1 cellular context compared by ENCODE assay signal in genomic region chr2:20526666-20527065, GRCh38.
TF ChIP-seq lines count a peak whose summit lies in the region.

No MANE protein-coding gene starts in this region.

TF ChIP-seq in SK-N-SH, 30 proteins besides CTCF, POLR2A, EP300 and RAD21 (continued from another document):
- TF ChIP-seq, protein P1, sequence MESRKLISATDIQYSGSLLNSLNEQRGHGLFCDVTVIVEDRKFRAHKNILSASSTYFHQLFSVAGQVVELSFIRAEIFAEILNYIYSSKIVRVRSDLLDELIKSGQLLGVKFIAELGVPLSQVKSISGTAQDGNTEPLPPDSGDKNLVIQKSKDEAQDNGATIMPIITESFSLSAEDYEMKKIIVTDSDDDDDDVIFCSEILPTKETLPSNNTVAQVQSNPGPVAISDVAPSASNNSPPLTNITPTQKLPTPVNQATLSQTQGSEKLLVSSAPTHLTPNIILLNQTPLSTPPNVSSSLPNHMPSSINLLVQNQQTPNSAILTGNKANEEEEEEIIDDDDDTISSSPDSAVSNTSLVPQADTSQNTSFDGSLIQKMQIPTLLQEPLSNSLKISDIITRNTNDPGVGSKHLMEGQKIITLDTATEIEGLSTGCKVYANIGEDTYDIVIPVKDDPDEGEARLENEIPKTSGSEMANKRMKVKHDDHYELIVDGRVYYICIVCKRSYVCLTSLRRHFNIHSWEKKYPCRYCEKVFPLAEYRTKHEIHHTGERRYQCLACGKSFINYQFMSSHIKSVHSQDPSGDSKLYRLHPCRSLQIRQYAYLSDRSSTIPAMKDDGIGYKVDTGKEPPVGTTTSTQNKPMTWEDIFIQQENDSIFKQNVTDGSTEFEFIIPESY (IDR thresholded peaks at IDR 0.05; ENCODE audit: borderline replicate concordance, low read depth): no peak
- TF ChIP-seq, protein P2, sequence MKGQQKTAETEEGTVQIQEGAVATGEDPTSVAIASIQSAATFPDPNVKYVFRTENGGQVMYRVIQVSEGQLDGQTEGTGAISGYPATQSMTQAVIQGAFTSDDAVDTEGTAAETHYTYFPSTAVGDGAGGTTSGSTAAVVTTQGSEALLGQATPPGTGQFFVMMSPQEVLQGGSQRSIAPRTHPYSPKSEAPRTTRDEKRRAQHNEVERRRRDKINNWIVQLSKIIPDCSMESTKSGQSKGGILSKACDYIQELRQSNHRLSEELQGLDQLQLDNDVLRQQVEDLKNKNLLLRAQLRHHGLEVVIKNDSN (IDR thresholded peaks at IDR 0.05; ENCODE audit: borderline replicate concordance, low read depth): no peak
- TF ChIP-seq CHD2 (IDR thresholded peaks at IDR 0.05; ENCODE audit: low read length, partially characterized antibody) (peak; percentile 73), TAF1 (IDR thresholded peaks at IDR 0.05; ENCODE audit: borderline replicate concordance, low read depth, low read length) (no peak), RFX5 (IDR thresholded peaks at IDR 0.05; ENCODE audit: low read length) (no peak), JUND (IDR thresholded peaks at IDR 0.05) (no peak), EZH2phosphoT487 (IDR thresholded peaks at IDR 0.05; ENCODE audit: borderline replicate concordance, low read depth) (no peak), TCF12 (IDR thresholded peaks at IDR 0.05) (no peak), FOXM1 (IDR thresholded peaks at IDR 0.05; ENCODE audit: low read depth) (no peak), POLR2AphosphoS5 (IDR thresholded peaks at IDR 0.05; ENCODE audit: low read depth, low read length) (no peak), ELF1 (IDR thresholded peaks at IDR 0.05) (no peak), RCOR1 (IDR thresholded peaks at IDR 0.05; ENCODE audit: low read length) (peak; percentile 62), SMC3 (IDR thresholded peaks at IDR 0.05; ENCODE audit: low read depth, low read length) (no peak), IRF3 (IDR thresholded peaks at IDR 0.05; ENCODE audit: low read depth, low read length) (no peak), FOXJ3 (CRISPR knock-in tag; IDR thresholded peaks at IDR 0.05) (peak; percentile 34; the same call in 1 of the 2 replicates), NFIC (IDR thresholded peaks at IDR 0.05; ENCODE audit: borderline replicate concordance) (peak; percentile 25; the same call in 1 of the 2 replicates), YY1 (IDR thresholded peaks at IDR 0.05; ENCODE audit: low read depth) (no peak), SIN3A (IDR thresholded peaks at IDR 0.05; ENCODE audit: borderline replicate concordance, low read depth, low read length) (no peak), GABPA (IDR thresholded peaks at IDR 0.05; ENCODE audit: low read depth) (no peak), GATA2 (CRISPR knock-in tag; IDR thresholded peaks at IDR 0.05) (peak; percentile 68; the same call in 1 of the 2 replicates), NRF1 (IDR thresholded peaks at IDR 0.05; ENCODE audit: low read depth, low read length) (no peak), MEF2A (IDR thresholded peaks at IDR 0.05; ENCODE audit: borderline replicate concordance, low read depth) (no peak), REST (IDR thresholded peaks at IDR 0.05; ENCODE audit: low read depth, low read length) (no peak), RXRA (IDR thresholded peaks at IDR 0.05; ENCODE audit: borderline replicate concordance, low read depth) (no peak), MXI1 (IDR thresholded peaks at IDR 0.05; ENCODE audit: low read depth, low read length) (no peak; the same call in 1 of the 2 replicates)
- TF ChIP-seq, protein P3, sequence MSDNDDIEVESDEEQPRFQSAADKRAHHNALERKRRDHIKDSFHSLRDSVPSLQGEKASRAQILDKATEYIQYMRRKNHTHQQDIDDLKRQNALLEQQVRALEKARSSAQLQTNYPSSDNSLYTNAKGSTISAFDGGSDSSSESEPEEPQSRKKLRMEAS (IDR thresholded peaks at IDR 0.05; ENCODE audit: low read depth): no peak
- TF ChIP-seq, protein P4, sequence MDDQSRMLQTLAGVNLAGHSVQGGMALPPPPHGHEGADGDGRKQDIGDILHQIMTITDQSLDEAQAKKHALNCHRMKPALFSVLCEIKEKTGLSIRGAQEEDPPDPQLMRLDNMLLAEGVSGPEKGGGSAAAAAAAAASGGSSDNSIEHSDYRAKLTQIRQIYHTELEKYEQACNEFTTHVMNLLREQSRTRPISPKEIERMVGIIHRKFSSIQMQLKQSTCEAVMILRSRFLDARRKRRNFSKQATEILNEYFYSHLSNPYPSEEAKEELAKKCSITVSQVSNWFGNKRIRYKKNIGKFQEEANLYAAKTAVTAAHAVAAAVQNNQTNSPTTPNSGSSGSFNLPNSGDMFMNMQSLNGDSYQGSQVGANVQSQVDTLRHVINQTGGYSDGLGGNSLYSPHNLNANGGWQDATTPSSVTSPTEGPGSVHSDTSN (IDR thresholded peaks at IDR 0.05): no peak
- TF ChIP-seq, protein P5, sequence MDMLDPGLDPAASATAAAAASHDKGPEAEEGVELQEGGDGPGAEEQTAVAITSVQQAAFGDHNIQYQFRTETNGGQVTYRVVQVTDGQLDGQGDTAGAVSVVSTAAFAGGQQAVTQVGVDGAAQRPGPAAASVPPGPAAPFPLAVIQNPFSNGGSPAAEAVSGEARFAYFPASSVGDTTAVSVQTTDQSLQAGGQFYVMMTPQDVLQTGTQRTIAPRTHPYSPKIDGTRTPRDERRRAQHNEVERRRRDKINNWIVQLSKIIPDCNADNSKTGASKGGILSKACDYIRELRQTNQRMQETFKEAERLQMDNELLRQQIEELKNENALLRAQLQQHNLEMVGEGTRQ (IDR thresholded peaks at IDR 0.05; ENCODE audit: borderline replicate concordance, low read depth, low read length): no peak
TF ChIP-seq in SK-N-SH: peak in this region for 5.
